ENCODE assay signal across 8 cellular contexts in genomic region chr2:96324716-96325037, GRCh38. TPM values are rescaled to one million over a fixed set of nuclear protein-coding genes. Genes with fewer than 3 reads are reported as not detected.
DNase-seq lines count a peak whose midpoint lies in the region; ATAC-seq and TF ChIP-seq lines count a peak whose summit lies in the region.

No MANE protein-coding gene starts in this region.

- no peak for ATAC-seq in left lobe of liver
- no peak for ATAC-seq in HG03521 (IDR thresholded peaks at IDR 0.05; ENCODE audit: unreplicated experiment)
- no peak for ATAC-seq in GM21825 (IDR thresholded peaks at IDR 0.05; ENCODE audit: unreplicated experiment)
- ATAC-seq in HG02571 (IDR thresholded peaks at IDR 0.05; ENCODE audit: unreplicated experiment) = no peak

- H3K4me3 Mint-ChIP-seq in Calu3 (ENCODE audit: low read depth, unreplicated experiment) = peak overlapping the region; percentile 56

- peaks cover 38% of the 10 kb centered on the region for H3K27me3 Mint-ChIP-seq in Calu3 (ENCODE audit: unreplicated experiment)

- no peak for DNase-seq in Calu3
- no peak for DNase-seq in NT2/D1 (ENCODE audit: low read depth, low spot score)
- no peak for DNase-seq in effector memory CD4-positive, alpha-beta T cell
- DNase-seq in sigmoid colon = no peak
- no peak for DNase-seq in left lobe of liver (ENCODE audit: low spot score)

- no peak for TF ChIP-seq POLR2A in sigmoid colon (IDR thresholded peaks at IDR 0.05)

- WGBS in sigmoid colon, 2 donors = 25 to 34% methylated on average over 6 of the region's 6 CpGs

- H3K4me3 ChIP-seq in NT2/D1 (ENCODE audit: insufficient read length, low read depth) = peak overlapping the region; percentile 61
- H3K4me3 ChIP-seq in effector memory CD4-positive, alpha-beta T cell (ENCODE audit: insufficient read depth, low read depth, low read length, poor library complexity, severe bottlenecking) = peak overlapping the region; percentile 66
- peak overlapping the region in 3 of 4 donors; percentile 36 to 53 (median 51) for H3K4me3 ChIP-seq in sigmoid colon

- no peaks in the 10 kb centered on the region for H3K4me1 Mint-ChIP-seq in Calu3 (ENCODE audit: low read depth, unreplicated experiment)

- H3K36me3 ChIP-seq in NT2/D1 (ENCODE audit: insufficient read depth, insufficient read length, low read length) (peaks cover 20% of the 10 kb centered on the region), sigmoid colon (no peaks in the 10 kb centered on the region)
- H3K36me3 ChIP-seq in effector memory CD4-positive, alpha-beta T cell (ENCODE audit: control insufficient read depth, insufficient read depth, low read length) = peaks cover 4% of the 10 kb centered on the region

- no peak overlapping the region for H3K27ac Mint-ChIP-seq in Calu3 (ENCODE audit: unreplicated experiment)

- peak overlapping the region; percentile 77 for H3K9ac ChIP-seq in NT2/D1 (ENCODE audit: insufficient read length, low read depth)

- no peaks in the 10 kb centered on the region for H3K9me3 Mint-ChIP-seq in Calu3 (ENCODE audit: low read depth, unreplicated experiment)

- intact Hi-C loops in Calu3 (cut with micrococcal nuclease; ENCODE audit: unreplicated experiment) = no loop called here
- intact Hi-C loops in sigmoid colon (cut with DNase I) = no loop called here

- CTCF ChIA-PET in Calu3 (lab: Charles Lee) = no interaction called here

- H3K36me3 Mint-ChIP-seq in Calu3 (ENCODE audit: insufficient read depth, unreplicated experiment) = peaks cover 23% of the 10 kb centered on the region

- TF ChIP-seq CTCF in Calu3 (IDR thresholded peaks at IDR 0.05; ENCODE audit: unreplicated experiment) = no peak
- TF ChIP-seq CTCF in sigmoid colon (IDR thresholded peaks at IDR 0.05) = no peak

- H3K4me1 ChIP-seq in NT2/D1 (ENCODE audit: insufficient read depth, insufficient read length) (peaks cover 2% of the 10 kb centered on the region), sigmoid colon (peaks cover 0 to 25% (median 24%) of the 10 kb centered on the region in 4 donors)
- peaks cover 36% of the 10 kb centered on the region for H3K4me1 ChIP-seq in effector memory CD4-positive, alpha-beta T cell (ENCODE audit: control insufficient read depth, insufficient read depth, low read length, poor library complexity, severe bottlenecking)

- no peak for TF ChIP-seq EP300 in sigmoid colon (IDR thresholded peaks at IDR 0.05)

- no TSS peak for BruUV-seq in Calu3 (replicated peaks; lab: Mats Ljungman, UMichigan)

- H3K9me3 ChIP-seq in NT2/D1 (ENCODE audit: insufficient read depth, low read length) (no peaks in the 10 kb centered on the region), sigmoid colon (no peaks in the 10 kb centered on the region)
- no peaks in the 10 kb centered on the region for H3K9me3 ChIP-seq in effector memory CD4-positive, alpha-beta T cell (ENCODE audit: control insufficient read depth, low read length)

- H3K27ac ChIP-seq in effector memory CD4-positive, alpha-beta T cell (ENCODE audit: insufficient read depth, low read length, poor library complexity, severe bottlenecking) = peak overlapping the region; percentile 66
- peak overlapping the region in 2 of 4 donors; percentile 1 to 49 for H3K27ac ChIP-seq in sigmoid colon

- H3K27me3 ChIP-seq in NT2/D1 (ENCODE audit: insufficient read depth, insufficient read length) = peaks cover 67% of the 10 kb centered on the region
- H3K27me3 ChIP-seq in effector memory CD4-positive, alpha-beta T cell (replicated peaks; ENCODE audit: control insufficient read depth, insufficient read depth, low read length, poor library complexity, severe bottlenecking) = no peaks in the 10 kb centered on the region
- peaks cover 21 to 71% (median 50%) of the 10 kb centered on the region in 3 donors for H3K27me3 ChIP-seq in sigmoid colon

RNA-seq across cellular contexts. Expression of gene ITPRIPL1, which starts 0.4 kb away (rescaled TPM):
- total RNA-seq in Calu3 (2022) (1.2 and 1.7 TPM in 2 replicates), sigmoid colon (1 to 10 TPM in 1 of 4 donors, under 1 TPM in 2, not detected in 1; 0.36 to 2.0 (median 0.83) TPM), left lobe of liver (0.20 TPM)
- 1 to 10 TPM in 1 of 3 donors, under 1 TPM in 1, not detected in 1; 0.23 to 1.5 TPM for polyA plus RNA-seq in sigmoid colon

RNA-seq across cellular contexts. Expression of gene NCAPH, which starts 10.9 kb away (rescaled TPM):
- total RNA-seq in Calu3 (2022) (39.7 and 47.3 TPM in 2 replicates), sigmoid colon (1 to 10 TPM in 1 of 4 donors, under 1 TPM in 2, not detected in 1; 0.33 to 2.4 (median 0.83) TPM), left lobe of liver (0.58 TPM)
- polyA plus RNA-seq in sigmoid colon = 10 to 100 TPM in 1 of 3 donors, 1 to 10 TPM in 2; 2.4 to 17.4 (median 5.5) TPM

RNA-seq across cellular contexts. Expression of gene SNRNP200, which starts 19.3 kb away (rescaled TPM):
- total RNA-seq in Calu3 (2022) (140 and 143 TPM in 2 replicates), sigmoid colon (10 to 100 TPM; 69.4 to 86.1 (median 79.2) TPM), left lobe of liver (49.7 TPM)
- 10 to 100 TPM; 26.8 to 86.5 (median 31.8) TPM for polyA plus RNA-seq in sigmoid colon

RNA-seq across cellular contexts. Expression of gene CIAO1, which starts 58.7 kb away (rescaled TPM):
- total RNA-seq in Calu3 (2022) (75.7 and 85.9 TPM in 2 replicates), sigmoid colon (100 to 1,000 TPM in 2 of 4 donors, 10 to 100 TPM in 2; 77.4 to 110 (median 95.2) TPM), left lobe of liver (45.0 TPM)
- polyA plus RNA-seq in sigmoid colon = 10 to 100 TPM; 45.6 to 55.0 (median 51.1) TPM

RNA-seq across cellular contexts. Expression of gene TMEM127, which starts 58.9 kb away (rescaled TPM):
- total RNA-seq in Calu3 (2022) (50.7 and 53.2 TPM in 2 replicates), sigmoid colon (10 to 100 TPM; 24.6 to 30.5 (median 27.9) TPM), left lobe of liver (30.6 TPM)
- polyA plus RNA-seq in sigmoid colon = 10 to 100 TPM; 10.8 to 40.1 (median 12.5) TPM

Comparison
In these comparisons a context has a peak if more than half of its experiments do, and no peak if none do; other contexts are left out.
1. RNA of gene NCAPH, which starts 10.9 kb away (total RNA-seq): 39.7 to 47.3 TPM in Calu3; 0.33 to 2.4 TPM in sigmoid colon and 0.58 TPM in left lobe of liver (single experiment); every median in the first group is over 10 times any median in the second.
2. Peak in every context shown above with its lines, with median percentiles within 50 percentile points of each other: H3K4me3 ChIP-seq.